ENCODE assay signal across 9 cellular contexts in genomic region chr3:53030864-53031445, GRCh38. TPM values are rescaled to one million over a fixed set of nuclear protein-coding genes. Genes with fewer than 3 reads are reported as not detected.
DNase-seq lines count a peak whose midpoint lies in the region; TF ChIP-seq lines count a peak whose summit lies in the region.
"Had no signal": no experiment of that assay in that cellular context is flagged by ENCODE, and none has a peak within 500 bp of the region (broad histone marks: within the 10 kb centered on the region; RNA-seq: fewer than 3 reads in every experiment).

No MANE protein-coding gene starts in this region.

- DNase-seq in activated gamma-delta T cell treated with Interleukin-2 at 50 U/mL for 16 hours (peak; percentile 40), activated gamma-delta T cell (lab: John Stamatoyannopoulos, UW) (no peak), kidney tubule cell (ENCODE audit: low spot score) (peak; percentile 30), NK-92 (lab: John Stamatoyannopoulos, UW; ENCODE audit: unreplicated experiment) (no peak), suprapubic skin (ENCODE audit: low spot score in 2 of 2) (no peak), NCI-H1694 treated with DMSO at 0.1 percent for 48 hours (lab: John Stamatoyannopoulos, UW) (no peak), SHP77 treated with DMSO at 0.1 percent for 48 hours (lab: John Stamatoyannopoulos, UW) (no peak)
- peak; percentile 55 for DNase-seq in activated T-cell treated with anti-CD3 and anti-CD28 coated beads, Interleukin-2, amount 50 U/mL, for 1 hour
- DNase-seq: GM23248 had no signal

- no peak overlapping the region for H3K27ac ChIP-seq in suprapubic skin
- H3K27ac ChIP-seq: GM23248 had no signal

- TF ChIP-seq EP300 in suprapubic skin (IDR thresholded peaks at IDR 0.05) = no peak

- no peaks in the 10 kb centered on the region for H3K9me3 ChIP-seq in suprapubic skin

- WGBS in suprapubic skin = 80% methylated on average over 4 of the region's 4 CpGs

- TF ChIP-seq POLR2A in suprapubic skin (IDR thresholded peaks at IDR 0.05) = no peak

- H3K36me3 ChIP-seq in suprapubic skin = no peaks in the 10 kb centered on the region

- H3K27me3 ChIP-seq in suprapubic skin = no peaks in the 10 kb centered on the region

- peaks cover 14% of the 10 kb centered on the region for H3K4me1 ChIP-seq in suprapubic skin

- no peak overlapping the region for H3K4me3 ChIP-seq in suprapubic skin
- H3K4me3 ChIP-seq: GM23248 had no signal

- no peak for TF ChIP-seq CTCF in suprapubic skin (IDR thresholded peaks at IDR 0.05)

RNA-seq across cellular contexts. Expression of gene SFMBT1, which starts 14.9 kb away (rescaled TPM):
- 10 to 100 TPM in 3 of 4 donors, 1 to 10 TPM in 1; 9.7 to 25.5 (median 13.1) TPM for total RNA-seq in suprapubic skin

Comparison
In these comparisons a context has a peak if more than half of its experiments do, and no peak if none do; other contexts are left out.
1. DNase-seq: peak in activated gamma-delta T cell treated with Interleukin-2 at 50 U/mL for 16 hours (single experiment), activated T-cell treated with anti-CD3 and anti-CD28 coated beads, Interleukin-2, amount 50 U/mL, for 1 hour (single experiment) and kidney tubule cell (single experiment); none in activated gamma-delta T cell (single experiment), NK-92 (single experiment), suprapubic skin (0 of 2), NCI-H1694 treated with DMSO at 0.1 percent for 48 hours (single experiment) and SHP77 treated with DMSO at 0.1 percent for 48 hours (single experiment).